Comparison of ENCODE assay signal across 8 cellular contexts in the genomic region with DNA sequence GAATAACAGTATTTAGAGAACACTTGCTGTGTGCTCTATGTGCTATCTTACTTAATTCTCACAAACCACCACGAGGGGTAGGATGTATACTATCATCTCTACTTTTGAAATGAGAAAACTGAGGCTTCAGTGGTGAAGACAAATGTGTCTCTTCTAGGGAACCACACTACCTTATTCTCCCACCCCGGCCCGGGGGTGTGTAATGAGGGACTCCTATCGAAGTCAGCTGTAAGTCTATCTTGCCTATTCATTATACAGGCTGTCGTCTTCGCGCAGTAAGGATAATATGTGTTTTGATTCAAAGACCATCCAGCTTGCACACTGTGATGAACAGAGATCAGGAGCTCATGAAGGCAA. TPM values are rescaled to one million over a fixed set of nuclear protein-coding genes. Genes with fewer than 3 reads are reported as not detected.
DNase-seq lines count a peak whose midpoint lies in the region; FAIRE-seq and TF ChIP-seq lines count a peak whose summit lies in the region.

No MANE protein-coding gene starts in this region.

- POLR2A ChIA-PET in A673 (lab: Charles Lee; ENCODE audit: low non-redundant PET), result no interaction called here

- peak overlapping the region; percentile 96 for H3K9ac ChIP-seq in smooth muscle cell (ENCODE audit: low read depth)

- H3K4me1 ChIP-seq in A673 (ENCODE audit: insufficient read depth, low read length, poor library complexity, severe bottlenecking) (peaks cover 7% of the 10 kb centered on the region), smooth muscle cell (ENCODE audit: low read depth) (peaks cover 32% of the 10 kb centered on the region)

- no peaks in the 10 kb centered on the region for H3K9me3 ChIP-seq in A673 (ENCODE audit: low read depth, low read length, poor library complexity, severe bottlenecking)
- H3K9me3 ChIP-seq in WERI-Rb-1 (ENCODE audit: severe bottlenecking), result no peaks in the 10 kb centered on the region
- no peaks in the 10 kb centered on the region for H3K9me3 ChIP-seq in smooth muscle cell (replicated peaks; ENCODE audit: low read depth)

- H3K79me2 ChIP-seq in smooth muscle cell (ENCODE audit: low read depth), result peaks cover 65% of the 10 kb centered on the region

- TF ChIP-seq CTCF in A673 (conservative IDR thresholded peaks at IDR 0.05; ENCODE audit: low read depth, low read length) (peak; percentile 16; the same call in 1 of the 2 replicates), WERI-Rb-1 (IDR thresholded peaks at IDR 0.05; ENCODE audit: low read depth, low read length) (no peak), fibroblast of pulmonary artery (IDR thresholded peaks at IDR 0.05; ENCODE audit: low read length, missing control alignments) (no peak), smooth muscle cell (IDR thresholded peaks at IDR 0.05; ENCODE audit: borderline replicate concordance, insufficient read depth, poor library complexity, severe bottlenecking) (no peak)

- intact Hi-C loops in A673 (cut with micrococcal nuclease; ENCODE audit: unreplicated experiment), result no loop called here

- H3K36me3 ChIP-seq in A673 (ENCODE audit: insufficient read depth, low read length, poor library complexity, severe bottlenecking) (peaks cover 9% of the 10 kb centered on the region), WERI-Rb-1 (peaks cover 60% of the 10 kb centered on the region), smooth muscle cell (ENCODE audit: low read depth) (no peaks in the 10 kb centered on the region)

- CTCF ChIA-PET in A673 (lab: Charles Lee), result no interaction called here

- TSS peak; percentile 76 for BruUV-seq in A673 (replicated peaks; lab: Mats Ljungman, UMichigan)

- peak; percentile 89 for FAIRE-seq in GM19239 (lab: Jason Lieb, UNC)

- H3K4me3 ChIP-seq in A673 (ENCODE audit: low read depth, low read length, poor library complexity, severe bottlenecking) (peak overlapping the region; percentile 78), WERI-Rb-1 (ENCODE audit: low read depth, low read length) (peak overlapping the region; percentile 63), fibroblast of pulmonary artery (replicated peaks; ENCODE audit: low read depth, low read length) (peak overlapping the region; percentile 88), smooth muscle cell (peak overlapping the region; percentile 90)

- WGBS in smooth muscle cell (ENCODE audit: low lambda C conversion rate), result 52% methylated on average over 7 of the region's 7 CpGs

- H3K27me3 ChIP-seq in A673 (replicated peaks; ENCODE audit: insufficient read depth, low read depth, low read length, poor library complexity) (no peaks in the 10 kb centered on the region), WERI-Rb-1 (ENCODE audit: insufficient read depth, low read depth, severe bottlenecking) (no peaks in the 10 kb centered on the region), smooth muscle cell (ENCODE audit: low read depth) (no peaks in the 10 kb centered on the region)

- peak overlapping the region; percentile 89 for H3K27ac ChIP-seq in A673 (ENCODE audit: low read depth, low read length, poor library complexity, severe bottlenecking)
- H3K27ac ChIP-seq in WERI-Rb-1, result peak overlapping the region; percentile 94
- H3K27ac ChIP-seq in smooth muscle cell (ENCODE audit: low read depth), result peak overlapping the region; percentile 92

- peaks cover 19% of the 10 kb centered on the region for H3F3A ChIP-seq in smooth muscle cell (ENCODE audit: low read depth)

- H3K4me2 ChIP-seq in smooth muscle cell, result peak overlapping the region; percentile 88

- H4K20me1 ChIP-seq in smooth muscle cell (ENCODE audit: low read depth), result peaks cover 44% of the 10 kb centered on the region

- no peak overlapping the region for H2AFZ ChIP-seq in smooth muscle cell (ENCODE audit: low read depth)

- peak; percentile 58 for DNase-seq in A673 (ENCODE audit: low spot score)
- DNase-seq in GM19239 (ENCODE audit: insufficient read length, low spot score), result no peak
- no peak for DNase-seq in WERI-Rb-1
- DNase-seq in fibroblast of pulmonary artery (ENCODE audit: low read depth), result no peak
- DNase-seq in smooth muscle cell (lab: John Stamatoyannopoulos, UW; ENCODE audit: unreplicated experiment), result no peak
- no peak for DNase-seq in effector CD4-positive, alpha-beta T cell
- no peak for DNase-seq in SHP77 (lab: John Stamatoyannopoulos, UW)
- DNase-seq in inferior parietal cortex (ENCODE audit: extremely low spot score), result no peak

RNA-seq across cellular contexts. Expression of gene NOP14, which starts 1.1 kb away (rescaled TPM):
- total RNA-seq in A673 (2021) (60.9 and 69.9 TPM in 2 replicates), smooth muscle cell (12.9 and 18.5 TPM in 2 replicates)
- 10.0 and 10.9 TPM in 2 replicates for polyA plus RNA-seq in smooth muscle cell

RNA-seq across cellular contexts. Expression of gene GRK4, which starts 1.3 kb away (rescaled TPM):
- total RNA-seq in A673 (2021), result 5.9 and 7.5 TPM in 2 replicates
- total RNA-seq in smooth muscle cell, result 5.2 and 6.5 TPM in 2 replicates
- 5.9 and 6.9 TPM in 2 replicates for polyA plus RNA-seq in smooth muscle cell
